1 cellular context compared by ENCODE assay signal in genomic region chr6:44524491-44525227, GRCh38.
TF ChIP-seq lines count a peak whose summit lies in the region.

No MANE protein-coding gene starts in this region.

TF ChIP-seq in GM12878, 131 proteins besides CTCF, POLR2A, EP300 and RAD21 (continued from another document):
- TF ChIP-seq ZNF687 (IDR thresholded peaks at IDR 0.05) (no peak), ZBED1 (IDR thresholded peaks at IDR 0.05; ENCODE audit: borderline replicate concordance) (no peak), SRF (IDR thresholded peaks at IDR 0.05; ENCODE audit: low read depth in 2 of 2, low read length in 2 of 2) (no peak), SREBF2 (IDR thresholded peaks at IDR 0.05; ENCODE audit: low read length) (no peak), FOXK2 (IDR thresholded peaks at IDR 0.05) (no peak)
